Comparison of ENCODE assay signal across 15 cellular contexts in genomic region chr1:3113047-3113740, GRCh38. TPM values are rescaled to one million over a fixed set of nuclear protein-coding genes. Genes with fewer than 3 reads are reported as not detected.
"Had no signal": no experiment of that assay in that cellular context is flagged by ENCODE, and none has a peak within 500 bp of the region (broad histone marks: within the 10 kb centered on the region; RNA-seq: fewer than 3 reads in every experiment).

No MANE protein-coding gene starts in this region.

- FAIRE-seq: islet of Langerhans had no signal

- H3K9me3 ChIP-seq: gastrocnemius medialis, upper lobe of left lung had no signal

- ATAC-seq: gastrocnemius medialis, left ventricle myocardium superior, T-helper 17 cell had no signal

- H3K4me1 ChIP-seq: gastrocnemius medialis had no signal

- H3K4me3 ChIP-seq: gastrocnemius medialis, heart right ventricle, upper lobe of left lung had no signal

- DNase-seq: activated B cell treated with CpG ODN at 0.5 μM for 24 hours; activated CD4-positive, alpha-beta T cell treated with anti-CD3 and anti-CD28 coated beads, Interleukin-2, amount 50 U/mL, for 1 hour; activated effector memory CD4-positive, alpha-beta T cell treated with anti-CD3 and anti-CD28 coated beads, Interleukin-2, amount 50 U/mL, for 16 hours; activated T-cell treated with anti-CD3 and anti-CD28 coated beads, Interleukin-2, amount 50 U/mL, for 24 hours; cortex of kidney; effector CD8-positive, alpha-beta T cell; gastrocnemius medialis; heart right ventricle; left ventricle myocardium superior; midbrain; naive B cell; SHP77 treated with DMSO at 0.1 percent for 48 hours; T-helper 17 cell had no signal

- H3K36me3 ChIP-seq: gastrocnemius medialis, heart right ventricle, upper lobe of left lung had no signal

- H3K27ac ChIP-seq: gastrocnemius medialis had no signal

- H3K27me3 ChIP-seq: heart right ventricle, upper lobe of left lung had no signal

RNA-seq across cellular contexts. Expression of gene PRDM16, which starts 44.2 kb away (rescaled TPM):
- total RNA-seq: activated B cell treated with CpG ODN at 0.5 μM for 24 hours, T-helper 17 cell had no signal
